ENCODE assay signal across 18 cellular contexts in the genomic region with DNA sequence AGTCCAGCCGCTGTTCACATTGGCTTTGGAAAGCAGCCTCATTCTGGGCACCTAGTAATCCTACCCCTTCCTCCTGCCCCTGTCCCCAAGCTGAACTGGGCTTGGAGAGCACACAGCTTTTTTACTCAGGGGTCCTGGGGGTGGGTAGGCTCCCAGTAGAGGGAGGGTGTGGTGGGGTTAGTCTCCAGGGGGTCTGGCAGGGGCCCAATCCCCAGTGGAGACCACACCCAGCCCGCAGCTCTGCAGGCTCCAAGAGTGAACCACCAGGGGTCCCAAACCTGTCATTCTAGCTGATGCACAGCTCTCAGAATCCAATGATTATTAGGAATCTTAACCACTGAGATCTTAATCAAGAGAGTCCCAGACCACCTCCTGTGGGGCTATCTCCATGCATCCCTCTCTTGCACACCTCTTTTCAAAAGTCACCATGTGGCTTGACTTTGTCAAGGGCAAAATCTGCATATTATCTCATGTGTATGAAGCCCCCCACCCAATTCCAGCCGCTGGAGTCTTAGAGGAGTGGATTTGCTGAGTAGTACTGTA. TPM values are rescaled to one million over a fixed set of nuclear protein-coding genes. Genes with fewer than 3 reads are reported as not detected.
DNase-seq lines count a peak whose midpoint lies in the region; ATAC-seq and TF ChIP-seq lines count a peak whose summit lies in the region.
"Had no signal": no experiment of that assay in that cellular context is flagged by ENCODE, and none has a peak within 500 bp of the region (broad histone marks: within the 10 kb centered on the region; RNA-seq: fewer than 3 reads in every experiment).

No MANE protein-coding gene starts in this region.

- peak overlapping the region; percentile 89 for H3K9ac ChIP-seq in skeletal muscle satellite cell (ENCODE audit: low read depth, low read length)

- H3K4me3 ChIP-seq in RWPE2 (ENCODE audit: severe bottlenecking) (peak overlapping the region; percentile 49), skeletal muscle satellite cell (ENCODE audit: low read length) (peak overlapping the region; percentile 83)

- peaks cover 20% of the 10 kb centered on the region for H3K4me1 Mint-ChIP-seq in activated CD8-positive, alpha-beta T cell treated with anti-CD3 and anti-CD28 coated beads for 36 hours (ENCODE audit: low read depth)

- peaks cover 12% of the 10 kb centered on the region for H3K4me1 ChIP-seq in RWPE2 (ENCODE audit: insufficient read depth, poor library complexity, severe bottlenecking)
- peaks cover 54% of the 10 kb centered on the region for H3K4me1 ChIP-seq in skeletal muscle satellite cell (ENCODE audit: control insufficient read depth, insufficient read depth, low read length)

- no peaks in the 10 kb centered on the region for H3K36me3 Mint-ChIP-seq in activated CD8-positive, alpha-beta T cell treated with anti-CD3 and anti-CD28 coated beads for 36 hours (ENCODE audit: low read depth)
- H3K36me3 Mint-ChIP-seq: stimulated activated memory B cell treated with anti-CD40 and anti-IgM and Interleukin-4, amounts not matched to agents 10 μg/mL and 1 μg/mL and 100 μg/mL, for 72 hours had no signal

- H3K9me3 Mint-ChIP-seq in activated CD8-positive, alpha-beta T cell treated with anti-CD3 and anti-CD28 coated beads for 36 hours = no peaks in the 10 kb centered on the region
- H3K9me3 Mint-ChIP-seq: activated CD4-positive, alpha-beta T cell treated with anti-CD3 and anti-CD28 coated beads, Interleukin-2, amount 10 ng/mL, durations not matched to agents 7 days and 5 days; stimulated activated memory B cell treated with anti-CD40 and anti-IgM and Interleukin-4, amounts not matched to agents 10 μg/mL and 1 μg/mL and 100 μg/mL, for 72 hours had no signal

- POLR2A ChIA-PET in activated CD8-positive, alpha-beta T cell treated with anti-CD3 and anti-CD28 coated beads for 36 hours (lab: Charles Lee) = no interaction called here

- peaks cover 69% of the 10 kb centered on the region for H3K27me3 Mint-ChIP-seq in activated CD8-positive, alpha-beta T cell treated with anti-CD3 and anti-CD28 coated beads for 36 hours

- H3K36me3 ChIP-seq in RWPE2 (ENCODE audit: low read depth) = no peaks in the 10 kb centered on the region
- peaks cover 9% of the 10 kb centered on the region for H3K36me3 ChIP-seq in skeletal muscle satellite cell (ENCODE audit: insufficient read depth, low read length)

- CTCF ChIA-PET in activated CD8-positive, alpha-beta T cell treated with anti-CD3 and anti-CD28 coated beads for 36 hours (lab: Charles Lee) = interaction anchor here (1.5 to 2.1 kb wide), 5 partner anchors 10 to 23 kb away, joined by 3 to 7 read pairs (median 6); no protein-coding TSS in a partner anchor

- H3K27ac Mint-ChIP-seq in activated CD8-positive, alpha-beta T cell treated with anti-CD3 and anti-CD28 coated beads for 36 hours = no peak overlapping the region
- H3K27ac Mint-ChIP-seq: stimulated activated memory B cell treated with anti-CD40 and anti-IgM and Interleukin-4, amounts not matched to agents 10 μg/mL and 1 μg/mL and 100 μg/mL, for 72 hours had no signal

- intact Hi-C loops in activated CD8-positive, alpha-beta T cell treated with anti-CD3 and anti-CD28 coated beads for 36 hours (cut with micrococcal nuclease) = no loop called here

- no peaks in the 10 kb centered on the region for H3K9me3 ChIP-seq in RWPE2 (ENCODE audit: severe bottlenecking)
- no peaks in the 10 kb centered on the region for H3K9me3 ChIP-seq in skeletal muscle satellite cell (replicated peaks; ENCODE audit: low read length)

- no peak overlapping the region for H3K4me3 Mint-ChIP-seq in activated CD8-positive, alpha-beta T cell treated with anti-CD3 and anti-CD28 coated beads for 36 hours
- H3K4me3 Mint-ChIP-seq: activated CD4-positive, alpha-beta T cell treated with anti-CD3 and anti-CD28 coated beads, Interleukin-2, amount 10 ng/mL, durations not matched to agents 7 days and 5 days had no signal

- H3K27ac ChIP-seq in RWPE2 (ENCODE audit: poor library complexity, severe bottlenecking) = peak overlapping the region; percentile 92

- DNase-seq in ELR (ENCODE audit: low read depth) (peak; percentile 52), RWPE2 (ENCODE audit: low spot score) (peak; percentile 45), left lobe of liver (ENCODE audit: low spot score) (peak; percentile 8), NCI-H82 treated with DMSO at 0.1 percent for 48 hours (lab: John Stamatoyannopoulos, UW; ENCODE audit: unreplicated experiment) (no peak), dermis blood vessel endothelial cell (no peak)
- DNase-seq in activated CD8-positive, alpha-beta T cell treated with anti-CD3 and anti-CD28 coated beads for 36 hours = no peak
- DNase-seq: activated CD4-positive, alpha-beta T cell treated with anti-CD3 and anti-CD28 coated beads, Interleukin-2, amount 10 ng/mL, durations not matched to agents 7 days and 5 days; C1 segment of cervical spinal cord; erythroblast; NCI-H510A; stimulated activated CD4-positive, alpha-beta T cell treated with anti-CD3 and anti-CD28 coated beads, Interleukin-4, amount 100 ng/mL, for 24 hours had no signal

- H3K4me2 ChIP-seq in skeletal muscle satellite cell (ENCODE audit: low read length) = peak overlapping the region; percentile 98

- no peaks in the 10 kb centered on the region for H3K27me3 ChIP-seq in RWPE2 (ENCODE audit: insufficient read depth, poor library complexity, severe bottlenecking)
- no peaks in the 10 kb centered on the region for H3K27me3 ChIP-seq in skeletal muscle satellite cell (ENCODE audit: control insufficient read depth, insufficient read depth, low read length)

- ATAC-seq in RWPE2 (ENCODE audit: low read depth) (no peak), left lobe of liver (no peak), HG02588 (IDR thresholded peaks at IDR 0.05; ENCODE audit: unreplicated experiment) (no peak)
- ATAC-seq in activated CD8-positive, alpha-beta T cell treated with anti-CD3 and anti-CD28 coated beads for 36 hours = no peak
- ATAC-seq: stimulated activated memory B cell treated with anti-CD40 and anti-IgM and Interleukin-4, amounts not matched to agents 10 μg/mL and 1 μg/mL and 100 μg/mL, for 72 hours had no signal

- TF ChIP-seq CTCF in RWPE2 (IDR thresholded peaks at IDR 0.05; ENCODE audit: poor library complexity, severe bottlenecking) = no peak
- no peak for TF ChIP-seq CTCF in activated CD8-positive, alpha-beta T cell treated with anti-CD3 and anti-CD28 coated beads for 36 hours (IDR thresholded peaks at IDR 0.05)

RNA-seq across cellular contexts. Expression of a gene that starts 2.7 kb away (rescaled TPM):
- not detected for total RNA-seq in left lobe of liver
- 3.3 and 3.8 TPM in 2 replicates for total RNA-seq in skeletal muscle satellite cell (2012; rRNA removed)
- under 0.01 and 0.70 TPM in 2 replicates for total RNA-seq in dermis blood vessel endothelial cell
- under 1 TPM; 0.13 to 0.18 TPM for total RNA-seq in activated CD8-positive, alpha-beta T cell treated with anti-CD3 and anti-CD28 coated beads for 36 hours
- total RNA-seq: activated CD4-positive, alpha-beta T cell treated with anti-CD3 and anti-CD28 coated beads, Interleukin-2, amount 10 ng/mL, durations not matched to agents 7 days and 5 days; lung microvascular endothelial cell; pulmonary artery endothelial cell; T-helper 2 cell treated with Interferon-gamma antibody and Interleukin-4, amounts not matched to agents 100 ng/mL and 5 ng/mL, for 36 hours had no signal

RNA-seq across cellular contexts. Expression of a gene that starts 8.2 kb away (rescaled TPM):
- total RNA-seq in left lobe of liver (0.10 TPM), dermis blood vessel endothelial cell (3.7 and 4.4 TPM in 2 replicates)
- 8.5 and 9.4 TPM in 2 replicates for total RNA-seq in skeletal muscle satellite cell (2012; rRNA removed)
- not detected for total RNA-seq in activated CD8-positive, alpha-beta T cell treated with anti-CD3 and anti-CD28 coated beads for 36 hours
- total RNA-seq: activated CD4-positive, alpha-beta T cell treated with anti-CD3 and anti-CD28 coated beads, Interleukin-2, amount 10 ng/mL, durations not matched to agents 7 days and 5 days; T-helper 2 cell treated with Interferon-gamma antibody and Interleukin-4, amounts not matched to agents 100 ng/mL and 5 ng/mL, for 36 hours had no signal

RNA-seq across cellular contexts. Expression of a gene that starts 17.0 kb away (rescaled TPM):
- total RNA-seq in left lobe of liver (not detected), dermis blood vessel endothelial cell (9.0 and 11.8 TPM in 2 replicates)
- 14.6 and 20.3 TPM in 2 replicates for total RNA-seq in skeletal muscle satellite cell (2012; rRNA removed)
- not detected for total RNA-seq in activated CD8-positive, alpha-beta T cell treated with anti-CD3 and anti-CD28 coated beads for 36 hours
- total RNA-seq: activated CD4-positive, alpha-beta T cell treated with anti-CD3 and anti-CD28 coated beads, Interleukin-2, amount 10 ng/mL, durations not matched to agents 7 days and 5 days; T-helper 2 cell treated with Interferon-gamma antibody and Interleukin-4, amounts not matched to agents 100 ng/mL and 5 ng/mL, for 36 hours had no signal

RNA-seq across cellular contexts. Expression of a gene that starts 17.5 kb away (rescaled TPM):
- total RNA-seq in left lobe of liver = 0.03 TPM
- total RNA-seq in skeletal muscle satellite cell (2012; rRNA removed) = 0.22 TPM in 1 of 2 replicates, not detected in the other
- total RNA-seq in dermis blood vessel endothelial cell = under 0.01 TPM in 1 of 2 replicates, not detected in the other
- total RNA-seq in activated CD8-positive, alpha-beta T cell treated with anti-CD3 and anti-CD28 coated beads for 36 hours = not detected
- total RNA-seq: activated CD4-positive, alpha-beta T cell treated with anti-CD3 and anti-CD28 coated beads, Interleukin-2, amount 10 ng/mL, durations not matched to agents 7 days and 5 days; G401; lung microvascular endothelial cell; pulmonary artery endothelial cell; T-helper 2 cell treated with Interferon-gamma antibody and Interleukin-4, amounts not matched to agents 100 ng/mL and 5 ng/mL, for 36 hours had no signal

RNA-seq across cellular contexts. Expression of a gene that starts 25.9 kb away (rescaled TPM):
- total RNA-seq in left lobe of liver (not detected), dermis blood vessel endothelial cell (1.4 and 2.9 TPM in 2 replicates)
- total RNA-seq in skeletal muscle satellite cell (2012; rRNA removed) = 2.0 and 2.8 TPM in 2 replicates
- total RNA-seq in activated CD8-positive, alpha-beta T cell treated with anti-CD3 and anti-CD28 coated beads for 36 hours = not detected
- total RNA-seq: activated CD4-positive, alpha-beta T cell treated with anti-CD3 and anti-CD28 coated beads, Interleukin-2, amount 10 ng/mL, durations not matched to agents 7 days and 5 days; T-helper 2 cell treated with Interferon-gamma antibody and Interleukin-4, amounts not matched to agents 100 ng/mL and 5 ng/mL, for 36 hours had no signal

Comparison
In these comparisons a context has a peak if more than half of its experiments do, and no peak if none do; other contexts are left out.
1. DNase-seq: peak in ELR (single experiment), RWPE2 (single experiment) and left lobe of liver (single experiment); none in NCI-H82 treated with DMSO at 0.1 percent for 48 hours (single experiment), dermis blood vessel endothelial cell (single experiment) and activated CD8-positive, alpha-beta T cell treated with anti-CD3 and anti-CD28 coated beads for 36 hours (single experiment).
2. RNA of a gene that starts 17.0 kb away (total RNA-seq): 9.0 to 11.8 TPM in dermis blood vessel endothelial cell; not detected in left lobe of liver (single experiment) and not detected in activated CD8-positive, alpha-beta T cell treated with anti-CD3 and anti-CD28 coated beads for 36 hours; every median in the first group is over 10 times any median in the second.